ENCODE assay signal across 37 cellular contexts in genomic region chr10:63099734-63100133, GRCh38.
"Had no signal": no experiment of that assay in that cellular context is flagged by ENCODE, and none has a peak within 500 bp of the region (broad histone marks: within the 10 kb centered on the region; RNA-seq: fewer than 3 reads in every experiment).

No MANE protein-coding gene starts in this region.

- H3K36me3 Mint-ChIP-seq: activated naive CD4-positive, alpha-beta T cell treated with anti-CD3 and anti-CD28 coated beads, Interleukin-2, amount 50 U/mL, for 24 hours; activated naive CD8-positive, alpha-beta T cell treated with anti-CD3 and anti-CD28 coated beads for 36 hours had no signal

- H3K27me3 ChIP-seq: adrenal gland, body of pancreas, cardiac muscle cell, colonic mucosa, gastrocnemius medialis, heart left ventricle had no signal

- FAIRE-seq: endometrium, endothelial cell of umbilical vein had no signal

- H3K9me3 ChIP-seq: adrenal gland, body of pancreas, colonic mucosa, gastrocnemius medialis, heart left ventricle had no signal

- H3K4me3 ChIP-seq: adrenal gland, body of pancreas, cardiac muscle cell, colonic mucosa, gastrocnemius medialis, heart left ventricle had no signal

- H3K4me1 Mint-ChIP-seq: activated B cell treated with CpG ODN at 0.5 μM for 24 hours; activated naive CD4-positive, alpha-beta T cell treated with anti-CD3 and anti-CD28 coated beads, Interleukin-2, amount 50 U/mL, for 24 hours had no signal

- H3K27ac Mint-ChIP-seq: activated B cell treated with CpG ODN at 0.5 μM for 24 hours; activated CD8-positive, alpha-beta memory T cell treated with anti-CD3 and anti-CD28 coated beads, Interleukin-2, amount 10 ng/mL, durations not matched to agents 7 days and 5 days; activated CD8-positive, alpha-beta T cell treated with anti-CD3 and anti-CD28 coated beads, Interleukin-2, amount 10 ng/mL, durations not matched to agents 7 days and 5 days; activated naive CD4-positive, alpha-beta T cell treated with anti-CD3 and anti-CD28 coated beads for 36 hours; activated naive CD4-positive, alpha-beta T cell treated with anti-CD3 and anti-CD28 coated beads, Interleukin-2, amount 50 U/mL, for 24 hours; activated naive CD8-positive, alpha-beta T cell treated with anti-CD3 and anti-CD28 coated beads for 36 hours; activated naive CD8-positive, alpha-beta T cell treated with anti-CD3 and anti-CD28 coated beads, Interleukin-2, amount 50 U/mL, for 24 hours; activated T-helper 1 cell treated with anti-CD3 and anti-CD28 coated beads, Interleukin-12 subunit alpha, Interleukin-12 subunit beta, Interleukin-2, Interleukin-4 antibody, amounts not matched to agents 30 ng/mL and 10 ng/mL and 1 ng/mL, durations not matched to agents 14 hours and 24 hours and 36 hours; activated T-helper 2 cell treated with anti-CD3 and anti-CD28 coated beads, Interferon-gamma antibody, Interleukin-2, Interleukin-4, amounts not matched to agents 10 μg/mL and 5 μg/mL and 100 μg/mL, durations not matched to agents 14 hours and 24 hours and 36 hours; T-helper 17 cell; T-helper 2 cell treated with Interferon-gamma antibody and Interleukin-4, amounts not matched to agents 5 μg/mL and 100 μg/mL, for 36 hours had no signal

- H3K27ac ChIP-seq: adrenal gland, body of pancreas, cardiac muscle cell, colonic mucosa, gastrocnemius medialis, heart left ventricle, WERI-Rb-1 had no signal

- H3K9me3 Mint-ChIP-seq: activated B cell treated with CpG ODN at 0.5 μM for 24 hours; activated naive CD4-positive, alpha-beta T cell treated with anti-CD3 and anti-CD28 coated beads for 36 hours; activated naive CD4-positive, alpha-beta T cell treated with anti-CD3 and anti-CD28 coated beads, Interleukin-2, amount 50 U/mL, for 24 hours; activated naive CD8-positive, alpha-beta T cell treated with anti-CD3 and anti-CD28 coated beads for 36 hours; activated naive CD8-positive, alpha-beta T cell treated with anti-CD3 and anti-CD28 coated beads, Interleukin-2, amount 50 U/mL, for 24 hours; activated T-helper 1 cell treated with anti-CD3 and anti-CD28 coated beads, Interleukin-12 subunit alpha, Interleukin-12 subunit beta, Interleukin-2, Interleukin-4 antibody, amounts not matched to agents 30 ng/mL and 10 ng/mL and 1 ng/mL, durations not matched to agents 14 hours and 24 hours and 36 hours; activated T-helper 2 cell treated with anti-CD3 and anti-CD28 coated beads, Interferon-gamma antibody, Interleukin-2, Interleukin-4, amounts not matched to agents 10 μg/mL and 5 μg/mL and 100 μg/mL, durations not matched to agents 14 hours and 24 hours and 36 hours; T-helper 2 cell treated with Interferon-gamma antibody and Interleukin-4, amounts not matched to agents 5 μg/mL and 100 μg/mL, for 36 hours had no signal

- DNase-seq: activated B cell treated with CpG ODN at 0.5 μM for 24 hours; activated CD4-positive, alpha-beta T cell treated with anti-CD3 and anti-CD28 coated beads for 48 hours; activated CD4-positive, alpha-beta T cell treated with anti-CD3 and anti-CD28 coated beads, Interleukin-2, amount 50 U/mL, for 1 hour; activated CD4-positive, alpha-beta T cell treated with anti-CD3 and anti-CD28 coated beads, Interleukin-2, amount 50 U/mL, for 48 hours; activated CD8-positive, alpha-beta memory T cell treated with anti-CD3 and anti-CD28 coated beads, Interleukin-2, amount 10 ng/mL, durations not matched to agents 7 days and 5 days; activated CD8-positive, alpha-beta memory T cell treated with anti-CD3 and anti-CD28 coated beads, Interleukin-2, amount 50 U/mL, for 4 hours; activated CD8-positive, alpha-beta T cell treated with anti-CD3 and anti-CD28 coated beads, Interleukin-2, amount 10 ng/mL, durations not matched to agents 7 days and 5 days; activated effector memory CD4-positive, alpha-beta T cell treated with anti-CD3 and anti-CD28 coated beads, Interleukin-2, amount 50 U/mL, for 16 hours; activated naive CD4-positive, alpha-beta T cell treated with anti-CD3 and anti-CD28 coated beads for 36 hours; activated naive CD8-positive, alpha-beta T cell treated with anti-CD3 and anti-CD28 coated beads for 36 hours; activated naive CD8-positive, alpha-beta T cell treated with anti-CD3 and anti-CD28 coated beads, Interleukin-2, amount 50 U/mL, for 24 hours; activated T-cell treated with anti-CD3 and anti-CD28 coated beads, Interleukin-2, amount 50 U/mL, for 1 hour; activated T-cell treated with anti-CD3 and anti-CD28 coated beads, Interleukin-2, amount 50 U/mL, for 48 hours; adrenal gland; amygdala; aorta; body of pancreas; central memory CD4-positive, alpha-beta T cell; cerebellar nuclear complex; colonic mucosa; effector CD8-positive, alpha-beta T cell; foreskin fibroblast; gastrocnemius medialis; glutamatergic neuron; heart left ventricle; T-helper 1 cell; T-helper 17 cell; T1000; WERI-Rb-1 had no signal

- H3K36me3 ChIP-seq: adrenal gland, cardiac muscle cell, colonic mucosa, gastrocnemius medialis, heart left ventricle, WERI-Rb-1 had no signal

- H3K4me3 Mint-ChIP-seq: activated B cell treated with CpG ODN at 0.5 μM for 24 hours; activated CD8-positive, alpha-beta memory T cell treated with anti-CD3 and anti-CD28 coated beads, Interleukin-2, amount 10 ng/mL, durations not matched to agents 7 days and 5 days; activated CD8-positive, alpha-beta T cell treated with anti-CD3 and anti-CD28 coated beads, Interleukin-2, amount 10 ng/mL, durations not matched to agents 7 days and 5 days; activated naive CD4-positive, alpha-beta T cell treated with anti-CD3 and anti-CD28 coated beads for 36 hours; activated naive CD4-positive, alpha-beta T cell treated with anti-CD3 and anti-CD28 coated beads, Interleukin-2, amount 50 U/mL, for 24 hours; activated naive CD8-positive, alpha-beta T cell treated with anti-CD3 and anti-CD28 coated beads for 36 hours; activated naive CD8-positive, alpha-beta T cell treated with anti-CD3 and anti-CD28 coated beads, Interleukin-2, amount 50 U/mL, for 24 hours; activated T-helper 1 cell treated with anti-CD3 and anti-CD28 coated beads, Interleukin-12 subunit alpha, Interleukin-12 subunit beta, Interleukin-2, Interleukin-4 antibody, amounts not matched to agents 30 ng/mL and 10 ng/mL and 1 ng/mL, durations not matched to agents 14 hours and 24 hours and 36 hours; T-helper 17 cell; T-helper 2 cell treated with Interferon-gamma antibody and Interleukin-4, amounts not matched to agents 5 μg/mL and 100 μg/mL, for 36 hours had no signal

- ATAC-seq: activated CD4-positive, CD25-positive, alpha-beta regulatory T cell treated with anti-CD3 and anti-CD28 coated beads, Interleukin-2, amount 50 U/mL, for 24 hours; activated CD8-positive, alpha-beta memory T cell treated with anti-CD3 and anti-CD28 coated beads, Interleukin-2, amount 10 ng/mL, durations not matched to agents 7 days and 5 days; activated CD8-positive, alpha-beta T cell treated with anti-CD3 and anti-CD28 coated beads, Interleukin-2, amount 10 ng/mL, durations not matched to agents 7 days and 5 days; activated naive CD8-positive, alpha-beta T cell treated with anti-CD3 and anti-CD28 coated beads, Interleukin-2, amount 50 U/mL, for 24 hours; body of pancreas; gastrocnemius medialis; heart left ventricle; T-helper 17 cell had no signal

- H3K4me1 ChIP-seq: adrenal gland, body of pancreas, colonic mucosa, gastrocnemius medialis had no signal
